In the genomic region with DNA sequence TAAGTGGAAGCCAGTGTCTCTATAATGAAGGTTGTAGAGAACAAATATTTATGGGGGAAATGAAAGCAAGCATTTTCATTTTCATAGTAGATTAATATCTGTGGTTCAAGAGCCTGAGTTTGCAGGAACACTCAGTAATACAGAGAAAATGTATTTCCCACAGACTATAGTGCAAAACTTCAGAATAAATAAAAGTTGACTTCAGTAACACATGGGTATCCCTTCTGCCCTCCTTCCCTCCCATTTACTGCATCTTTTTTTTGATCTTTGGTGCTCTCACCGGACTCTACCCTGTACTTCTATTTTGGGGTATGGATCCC, we compare ENCODE assay signal across 1 cellular context.
TF ChIP-seq lines count a peak whose summit lies in the region.

No MANE protein-coding gene starts in this region.

TF ChIP-seq in HCT116, 20 proteins besides CTCF, POLR2A, EP300 and RAD21 (continued from another document):
- TF ChIP-seq EZH2 (IDR thresholded peaks at IDR 0.05) (no peak), ZNF274 (IDR thresholded peaks at IDR 0.05; ENCODE audit: low read depth, low read length) (no peak), SP1 (IDR thresholded peaks at IDR 0.05; ENCODE audit: low read depth) (no peak), EGR1 (IDR thresholded peaks at IDR 0.05; ENCODE audit: low read depth) (no peak), FOSL1 (IDR thresholded peaks at IDR 0.05; ENCODE audit: low read depth) (no peak)
